ENCODE assay signal across 11 cellular contexts in the genomic region with DNA sequence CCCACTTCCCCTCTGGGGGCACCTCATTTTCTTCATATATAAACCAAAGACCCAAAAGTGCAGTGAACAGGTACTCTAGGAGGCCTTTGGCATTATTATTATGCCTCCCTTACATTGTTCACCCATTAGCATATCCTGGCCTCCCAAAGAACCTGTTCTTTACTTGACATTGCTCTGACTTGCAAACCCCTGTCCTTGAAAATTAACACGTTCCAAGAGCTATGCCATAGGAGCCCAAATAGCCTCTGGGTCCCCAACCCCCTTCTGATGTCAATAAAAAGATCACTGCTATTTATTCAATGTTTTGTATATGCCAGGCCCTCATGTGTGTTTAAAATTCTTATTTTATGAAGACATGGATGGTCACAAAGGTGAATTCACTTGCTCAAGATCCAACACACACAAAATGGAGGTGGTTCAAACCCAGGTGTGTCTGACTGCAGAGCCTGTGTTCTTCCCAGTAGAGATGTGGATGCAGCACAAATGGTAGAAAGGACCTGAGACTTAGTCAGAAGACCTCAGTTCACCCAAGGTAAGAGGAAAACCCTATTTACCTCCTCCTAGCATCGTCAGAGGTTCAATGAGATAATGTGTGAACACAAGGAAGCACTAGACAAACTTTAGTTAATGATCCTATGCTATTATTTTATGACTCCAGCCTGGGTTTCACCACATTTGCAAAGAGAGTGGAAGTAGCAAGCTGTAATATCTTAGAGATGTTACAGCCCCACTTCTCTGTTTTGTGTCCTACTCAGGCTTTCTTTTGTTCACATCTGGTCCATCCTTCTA. TPM values are rescaled to one million over a fixed set of nuclear protein-coding genes. Genes with fewer than 3 reads are reported as not detected.
DNase-seq lines count a peak whose midpoint lies in the region; ATAC-seq and TF ChIP-seq lines count a peak whose summit lies in the region.
"Had no signal": no experiment of that assay in that cellular context is flagged by ENCODE, and none has a peak within 500 bp of the region (broad histone marks: within the 10 kb centered on the region; RNA-seq: fewer than 3 reads in every experiment).

No MANE protein-coding gene starts in this region.

- peak overlapping the region in 1 of 5 donors; percentile 22 for H3K9ac ChIP-seq in subcutaneous abdominal adipose tissue (ENCODE audit: low read length in 5 of 5)

- intact Hi-C loops in activated naive CD4-positive, alpha-beta T cell treated with anti-CD3 and anti-CD28 coated beads for 36 hours (cut with micrococcal nuclease): no loop called here

- H3K9me3 Mint-ChIP-seq in activated naive CD4-positive, alpha-beta T cell treated with anti-CD3 and anti-CD28 coated beads for 36 hours: no peaks in the 10 kb centered on the region
- no peaks in the 10 kb centered on the region for H3K9me3 Mint-ChIP-seq in immature natural killer cell
- H3K9me3 Mint-ChIP-seq: nephron had no signal

- no peak for DNase-seq in activated naive CD4-positive, alpha-beta T cell treated with anti-CD3 and anti-CD28 coated beads for 36 hours
- no peak for DNase-seq in activated naive CD4-positive, alpha-beta T cell treated with anti-CD3 and anti-CD28 coated beads, Interleukin-2, amount 50 U/mL, for 16 hours
- DNase-seq in RWPE2 (ENCODE audit: low spot score) (no peak), immature natural killer cell (no peak), NCI-H2196 treated with DMSO at 0.1 percent for 48 hours (lab: John Stamatoyannopoulos, UW; ENCODE audit: unreplicated experiment) (no peak), NCI-H226 (no peak), NCI-H1048 (lab: John Stamatoyannopoulos, UW) (no peak)
- DNase-seq: activated effector memory CD4-positive, alpha-beta T cell treated with anti-CD3 and anti-CD28 coated beads, Interleukin-2, amount 50 U/mL, for 16 hours; NCI-H2029 had no signal

- no peaks in the 10 kb centered on the region for H3K27me3 Mint-ChIP-seq in activated naive CD4-positive, alpha-beta T cell treated with anti-CD3 and anti-CD28 coated beads for 36 hours (ENCODE audit: low read depth)
- peaks cover 1 to 2% (median 2%) of the 10 kb centered on the region in 3 donors for H3K27me3 Mint-ChIP-seq in immature natural killer cell (ENCODE audit: low read depth in 3 of 3)

- H3K36me3 Mint-ChIP-seq in activated naive CD4-positive, alpha-beta T cell treated with anti-CD3 and anti-CD28 coated beads for 36 hours (ENCODE audit: low read depth): peaks cover 48% of the 10 kb centered on the region
- peaks cover 16 to 41% (median 21%) of the 10 kb centered on the region in 3 donors for H3K36me3 Mint-ChIP-seq in immature natural killer cell

- H3K9me3 ChIP-seq in RWPE2 (ENCODE audit: severe bottlenecking) (no peaks in the 10 kb centered on the region), subcutaneous abdominal adipose tissue (ENCODE audit: control insufficient read depth in 5 of 5, low read length in 5 of 5) (no peaks in the 10 kb centered on the region)

- H3K27me3 ChIP-seq in RWPE2 (ENCODE audit: insufficient read depth, poor library complexity, severe bottlenecking) (no peaks in the 10 kb centered on the region), subcutaneous abdominal adipose tissue (ENCODE audit: control insufficient read depth in 5 of 5, insufficient read depth in 4 of 5, low read length in 5 of 5) (no peaks in the 10 kb centered on the region)

- CTCF ChIA-PET in activated naive CD4-positive, alpha-beta T cell treated with anti-CD3 and anti-CD28 coated beads for 36 hours (lab: Charles Lee): interaction anchor here (0.8 to 3.2 kb wide), 4 partner anchors 13 to 38 kb away, joined by 3 to 20 read pairs (median 5); no protein-coding TSS in a partner anchor

- H3K4me1 ChIP-seq in RWPE2 (ENCODE audit: insufficient read depth, poor library complexity, severe bottlenecking) (peaks cover 14% of the 10 kb centered on the region), subcutaneous abdominal adipose tissue (ENCODE audit: control insufficient read depth in 5 of 5, insufficient read depth in 5 of 5, low read length in 5 of 5) (peaks cover 0 to 46% (median 7%) of the 10 kb centered on the region in 5 donors)

- TF ChIP-seq CTCF in RWPE2 (IDR thresholded peaks at IDR 0.05; ENCODE audit: poor library complexity, severe bottlenecking): no peak

- H3K27ac ChIP-seq in RWPE2 (ENCODE audit: poor library complexity, severe bottlenecking) (peak overlapping the region; percentile 0), subcutaneous abdominal adipose tissue (ENCODE audit: low read depth, low read length) (peak overlapping the region; percentile 10)

- H3K36me3 ChIP-seq in RWPE2 (ENCODE audit: low read depth) (peaks cover 98% of the 10 kb centered on the region), subcutaneous abdominal adipose tissue (ENCODE audit: control insufficient read depth in 5 of 5, insufficient read depth in 5 of 5, low read length in 5 of 5) (peaks cover 2 to 33% (median 4%) of the 10 kb centered on the region in 5 donors)

- no peak overlapping the region for H3K4me3 ChIP-seq in RWPE2 (ENCODE audit: severe bottlenecking)
- no peak overlapping the region for H3K4me3 ChIP-seq in subcutaneous abdominal adipose tissue (ENCODE audit: low read depth in 1 of 5, low read length in 5 of 5)

- H3K4me3 Mint-ChIP-seq in activated naive CD4-positive, alpha-beta T cell treated with anti-CD3 and anti-CD28 coated beads for 36 hours: no peak overlapping the region
- peak overlapping the region in 4 of 5 donors; percentile 20 to 79 (median 54) for H3K4me3 Mint-ChIP-seq in immature natural killer cell
- H3K4me3 Mint-ChIP-seq: nephron had no signal

- H3K4me1 Mint-ChIP-seq in activated naive CD4-positive, alpha-beta T cell treated with anti-CD3 and anti-CD28 coated beads for 36 hours (ENCODE audit: low read depth): peaks cover 65% of the 10 kb centered on the region
- H3K4me1 Mint-ChIP-seq in immature natural killer cell: peaks cover 91 to 96% of the 10 kb centered on the region in 2 donors

- peak overlapping the region; percentile 61 for H3K27ac Mint-ChIP-seq in activated naive CD4-positive, alpha-beta T cell treated with anti-CD3 and anti-CD28 coated beads for 36 hours
- peak overlapping the region; percentile 74 to 100 (median 90) for H3K27ac Mint-ChIP-seq in immature natural killer cell

- ATAC-seq in RWPE2 (ENCODE audit: low read depth): no peak

RNA-seq across cellular contexts. Expression of a gene that starts 36.6 kb away (rescaled TPM):
- total RNA-seq in activated naive CD4-positive, alpha-beta T cell treated with anti-CD3 and anti-CD28 coated beads for 36 hours: 10 to 100 TPM; 87.9 to 89.2 TPM
- polyA plus RNA-seq in immature natural killer cell: 10 to 100 TPM; 30.9 to 60.4 (median 39.3) TPM

RNA-seq across cellular contexts. Expression of a gene that starts 48.3 kb away (rescaled TPM):
- total RNA-seq in activated naive CD4-positive, alpha-beta T cell treated with anti-CD3 and anti-CD28 coated beads for 36 hours: not detected
- not detected for polyA plus RNA-seq in immature natural killer cell

RNA-seq across cellular contexts. Expression of a gene that starts 53.0 kb away (rescaled TPM):
- 100 to 1,000 TPM; 166 to 175 TPM for total RNA-seq in activated naive CD4-positive, alpha-beta T cell treated with anti-CD3 and anti-CD28 coated beads for 36 hours
- 1 to 10 TPM; 1.2 to 3.0 (median 1.8) TPM for polyA plus RNA-seq in immature natural killer cell
